Comparison of ENCODE assay signal across 8 cellular contexts in genomic region chr7:129168219-129168991, GRCh38. TPM values are rescaled to one million over a fixed set of nuclear protein-coding genes. Genes with fewer than 3 reads are reported as not detected.
DNase-seq lines count a peak whose midpoint lies in the region; ATAC-seq and TF ChIP-seq lines count a peak whose summit lies in the region.

No MANE protein-coding gene starts in this region.

- no peak for DNase-seq in CD4-positive, alpha-beta T cell
- DNase-seq in NCI-H2171 treated with DMSO at 0.1 percent for 48 hours (lab: John Stamatoyannopoulos, UW) (peak; percentile 93), DMS53 treated with DMSO at 0.1 percent for 48 hours (lab: John Stamatoyannopoulos, UW; ENCODE audit: unreplicated experiment) (no peak), COLO668 (lab: John Stamatoyannopoulos, UW; ENCODE audit: unreplicated experiment) (no peak), NCI-H774 (lab: John Stamatoyannopoulos, UW) (no peak), dermis blood vessel endothelial cell (no peak)
- no peak for DNase-seq in effector memory CD8-positive, alpha-beta T cell
- no peak for DNase-seq in natural killer cell treated with Interleukin-12 subunit alpha and Interleukin-12 subunit beta and Interleukin-15 and Interleukin-18, amount 100 ng/mL, for 72 hours (ENCODE audit: low spot score)

- peak overlapping the region; percentile 78 for H3K4me3 Mint-ChIP-seq in CD4-positive, alpha-beta T cell
- peak overlapping the region; percentile 52 to 63 for H3K4me3 Mint-ChIP-seq in effector memory CD8-positive, alpha-beta T cell
- peak overlapping the region; percentile 50 for H3K4me3 Mint-ChIP-seq in natural killer cell treated with Interleukin-12 subunit alpha and Interleukin-12 subunit beta and Interleukin-15 and Interleukin-18, amount 100 ng/mL, for 72 hours

- no peak overlapping the region for H3K27ac Mint-ChIP-seq in CD4-positive, alpha-beta T cell
- H3K27ac Mint-ChIP-seq in effector memory CD8-positive, alpha-beta T cell = no peak overlapping the region
- no peak overlapping the region for H3K27ac Mint-ChIP-seq in natural killer cell treated with Interleukin-12 subunit alpha and Interleukin-12 subunit beta and Interleukin-15 and Interleukin-18, amount 100 ng/mL, for 72 hours

- H3K36me3 Mint-ChIP-seq in CD4-positive, alpha-beta T cell (ENCODE audit: low read depth) = peaks cover 9% of the 10 kb centered on the region
- H3K36me3 Mint-ChIP-seq in effector memory CD8-positive, alpha-beta T cell (ENCODE audit: insufficient read depth) = no peaks in the 10 kb centered on the region
- H3K36me3 Mint-ChIP-seq in natural killer cell treated with Interleukin-12 subunit alpha and Interleukin-12 subunit beta and Interleukin-15 and Interleukin-18, amount 100 ng/mL, for 72 hours = no peaks in the 10 kb centered on the region

- H3K9me3 Mint-ChIP-seq in CD4-positive, alpha-beta T cell = no peaks in the 10 kb centered on the region
- H3K9me3 Mint-ChIP-seq in effector memory CD8-positive, alpha-beta T cell = no peaks in the 10 kb centered on the region
- no peaks in the 10 kb centered on the region for H3K9me3 Mint-ChIP-seq in natural killer cell treated with Interleukin-12 subunit alpha and Interleukin-12 subunit beta and Interleukin-15 and Interleukin-18, amount 100 ng/mL, for 72 hours

- intact Hi-C loops in CD4-positive, alpha-beta T cell (cut with DNase I, micrococcal nuclease) = no loop called here

- POLR2A ChIA-PET in CD4-positive, alpha-beta T cell (lab: Charles Lee) = interaction anchor here (0.6 kb wide), 1 partner anchor 26 kb away, joined by 3 read pairs; no protein-coding TSS in a partner anchor

- H3K4me1 Mint-ChIP-seq in CD4-positive, alpha-beta T cell (ENCODE audit: low read depth) = peaks cover 19% of the 10 kb centered on the region
- peaks cover 0 to 7% of the 10 kb centered on the region in 2 donors for H3K4me1 Mint-ChIP-seq in effector memory CD8-positive, alpha-beta T cell (ENCODE audit: low read depth in 2 of 2)
- H3K4me1 Mint-ChIP-seq in natural killer cell treated with Interleukin-12 subunit alpha and Interleukin-12 subunit beta and Interleukin-15 and Interleukin-18, amount 100 ng/mL, for 72 hours (ENCODE audit: low read depth in 2 of 2) = peaks cover 11 to 15% of the 10 kb centered on the region in 2 donors

- ATAC-seq in CD4-positive, alpha-beta T cell (ENCODE audit: poor library complexity) = no peak
- ATAC-seq in effector memory CD8-positive, alpha-beta T cell (replicated peaks) = no peak
- ATAC-seq in natural killer cell treated with Interleukin-12 subunit alpha and Interleukin-12 subunit beta and Interleukin-15 and Interleukin-18, amount 100 ng/mL, for 72 hours = no peak

- H3K9me3 ChIP-seq in CD4-positive, alpha-beta T cell (ENCODE audit: control insufficient read depth, low read length) = no peaks in the 10 kb centered on the region

- no peaks in the 10 kb centered on the region for H3K27me3 ChIP-seq in CD4-positive, alpha-beta T cell (ENCODE audit: control insufficient read depth, insufficient read depth, low read length)

- CTCF ChIA-PET in CD4-positive, alpha-beta T cell (lab: Charles Lee) = interaction anchor here (0.5 kb wide), 1 partner anchor 12 kb away, joined by 4 read pairs; no protein-coding TSS in a partner anchor

- peaks cover 7% of the 10 kb centered on the region for H3K27me3 Mint-ChIP-seq in CD4-positive, alpha-beta T cell
- H3K27me3 Mint-ChIP-seq in effector memory CD8-positive, alpha-beta T cell = peaks cover 0 to 34% of the 10 kb centered on the region in 2 donors
- no peaks in the 10 kb centered on the region for H3K27me3 Mint-ChIP-seq in natural killer cell treated with Interleukin-12 subunit alpha and Interleukin-12 subunit beta and Interleukin-15 and Interleukin-18, amount 100 ng/mL, for 72 hours

- no peak overlapping the region for H3K27ac ChIP-seq in CD4-positive, alpha-beta T cell (ENCODE audit: low read depth, low read length)

- TF ChIP-seq CTCF in CD4-positive, alpha-beta T cell (IDR thresholded peaks at IDR 0.05) = no peak

RNA-seq across cellular contexts. Expression of gene SMO, which starts 20.0 kb away (rescaled TPM):
- not detected for total RNA-seq in CD4-positive, alpha-beta T cell
- total RNA-seq in natural killer cell treated with Interleukin-12 subunit alpha and Interleukin-12 subunit beta and Interleukin-15 and Interleukin-18, amount 100 ng/mL, for 72 hours = under 1 TPM; 0.39 to 0.69 TPM
- 3.2 and 5.8 TPM in 2 replicates for total RNA-seq in dermis blood vessel endothelial cell

RNA-seq across cellular contexts. Expression of gene TSPAN33, which starts 23.9 kb away (rescaled TPM):
- 1 to 10 TPM; 3.6 to 4.1 TPM for total RNA-seq in CD4-positive, alpha-beta T cell
- 10 to 100 TPM; 17.0 to 74.0 TPM for total RNA-seq in natural killer cell treated with Interleukin-12 subunit alpha and Interleukin-12 subunit beta and Interleukin-15 and Interleukin-18, amount 100 ng/mL, for 72 hours
- 0.19 TPM in 1 of 2 replicates, not detected in the other for total RNA-seq in dermis blood vessel endothelial cell

RNA-seq across cellular contexts. Expression of gene AHCYL2, which starts 56.4 kb away (rescaled TPM):
- 1 to 10 TPM; 5.8 to 6.0 TPM for total RNA-seq in CD4-positive, alpha-beta T cell
- total RNA-seq in natural killer cell treated with Interleukin-12 subunit alpha and Interleukin-12 subunit beta and Interleukin-15 and Interleukin-18, amount 100 ng/mL, for 72 hours = 10 to 100 TPM; 12.1 to 15.9 TPM
- total RNA-seq in dermis blood vessel endothelial cell = 20.9 and 25.6 TPM in 2 replicates
